1 cellular context compared by ENCODE assay signal in the genomic region with DNA sequence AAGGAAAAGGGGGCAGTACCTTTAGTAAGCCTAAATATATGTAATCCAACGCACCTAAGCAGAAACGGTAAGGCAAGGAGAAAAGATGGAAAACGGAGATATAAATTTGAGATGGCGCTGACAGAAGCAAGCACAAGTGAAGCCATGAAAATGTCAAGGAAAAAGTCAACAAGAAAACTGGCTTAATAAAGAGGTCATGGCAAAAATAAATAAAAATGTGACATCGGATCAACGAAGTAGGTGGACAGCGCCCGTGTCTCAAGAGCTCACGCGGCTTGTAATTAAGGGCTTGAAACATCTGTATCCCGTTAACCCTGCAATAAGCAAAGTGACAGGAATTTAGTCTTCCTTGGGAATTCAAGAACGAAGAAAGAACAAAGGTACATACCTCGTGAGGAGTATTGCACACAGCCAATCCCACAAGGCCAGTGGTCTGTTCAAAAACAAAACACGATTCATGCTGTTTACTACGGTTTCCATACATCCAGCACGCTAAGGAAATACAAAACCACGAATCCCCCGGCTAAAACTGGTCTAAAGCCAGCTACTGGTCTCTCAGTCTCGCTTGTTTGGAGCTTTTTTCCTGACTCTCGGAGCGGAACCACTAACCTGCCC.
TF ChIP-seq lines count a peak whose summit lies in the region.

No MANE protein-coding gene starts in this region.

TF ChIP-seq in GM23338, 12 proteins besides CTCF, POLR2A, EP300 and RAD21:
- TF ChIP-seq, protein P1, sequence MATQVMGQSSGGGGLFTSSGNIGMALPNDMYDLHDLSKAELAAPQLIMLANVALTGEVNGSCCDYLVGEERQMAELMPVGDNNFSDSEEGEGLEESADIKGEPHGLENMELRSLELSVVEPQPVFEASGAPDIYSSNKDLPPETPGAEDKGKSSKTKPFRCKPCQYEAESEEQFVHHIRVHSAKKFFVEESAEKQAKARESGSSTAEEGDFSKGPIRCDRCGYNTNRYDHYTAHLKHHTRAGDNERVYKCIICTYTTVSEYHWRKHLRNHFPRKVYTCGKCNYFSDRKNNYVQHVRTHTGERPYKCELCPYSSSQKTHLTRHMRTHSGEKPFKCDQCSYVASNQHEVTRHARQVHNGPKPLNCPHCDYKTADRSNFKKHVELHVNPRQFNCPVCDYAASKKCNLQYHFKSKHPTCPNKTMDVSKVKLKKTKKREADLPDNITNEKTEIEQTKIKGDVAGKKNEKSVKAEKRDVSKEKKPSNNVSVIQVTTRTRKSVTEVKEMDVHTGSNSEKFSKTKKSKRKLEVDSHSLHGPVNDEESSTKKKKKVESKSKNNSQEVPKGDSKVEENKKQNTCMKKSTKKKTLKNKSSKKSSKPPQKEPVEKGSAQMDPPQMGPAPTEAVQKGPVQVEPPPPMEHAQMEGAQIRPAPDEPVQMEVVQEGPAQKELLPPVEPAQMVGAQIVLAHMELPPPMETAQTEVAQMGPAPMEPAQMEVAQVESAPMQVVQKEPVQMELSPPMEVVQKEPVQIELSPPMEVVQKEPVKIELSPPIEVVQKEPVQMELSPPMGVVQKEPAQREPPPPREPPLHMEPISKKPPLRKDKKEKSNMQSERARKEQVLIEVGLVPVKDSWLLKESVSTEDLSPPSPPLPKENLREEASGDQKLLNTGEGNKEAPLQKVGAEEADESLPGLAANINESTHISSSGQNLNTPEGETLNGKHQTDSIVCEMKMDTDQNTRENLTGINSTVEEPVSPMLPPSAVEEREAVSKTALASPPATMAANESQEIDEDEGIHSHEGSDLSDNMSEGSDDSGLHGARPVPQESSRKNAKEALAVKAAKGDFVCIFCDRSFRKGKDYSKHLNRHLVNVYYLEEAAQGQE (IDR thresholded peaks at IDR 0.05; ENCODE audit: unreplicated experiment), result peak; percentile 25
- no peak for TF ChIP-seq STAT1 (IDR thresholded peaks at IDR 0.05; ENCODE audit: unreplicated experiment)
